22 cellular contexts compared by ENCODE assay signal in genomic region chr13:113485545-113485944, GRCh38.
"Had no signal": no experiment of that assay in that cellular context is flagged by ENCODE, and none has a peak within 500 bp of the region (broad histone marks: within the 10 kb centered on the region; RNA-seq: fewer than 3 reads in every experiment).

No MANE protein-coding gene starts in this region.

- H3K4me3 ChIP-seq: colonic mucosa, left lung, neural progenitor cell, ovary, sigmoid colon, spleen had no signal

- H3K4me2 ChIP-seq: neural progenitor cell had no signal

- H3K27me3 ChIP-seq: colonic mucosa, left lung, neural progenitor cell, ovary, sigmoid colon, spleen had no signal

- H3K27ac Mint-ChIP-seq: activated CD8-positive, alpha-beta T cell treated with anti-CD3 and anti-CD28 coated beads, Interleukin-2, amount 10 ng/mL, durations not matched to agents 7 days and 5 days; activated naive CD4-positive, alpha-beta T cell treated with anti-CD3 and anti-CD28 coated beads for 36 hours; neural progenitor cell; stimulated activated naive B cell treated with anti-CD40 and anti-IgM and Interleukin-4, amounts not matched to agents 10 μg/mL and 1 μg/mL and 100 μg/mL, for 72 hours; T-helper 2 cell treated with Interferon-gamma antibody and Interleukin-4, amounts not matched to agents 5 μg/mL and 100 μg/mL, for 36 hours had no signal

- H3K9me3 ChIP-seq: colonic mucosa, left lung, ovary, sigmoid colon, spleen had no signal

- H3K27ac ChIP-seq: colonic mucosa, epithelial cell of prostate, left lung, neural progenitor cell, ovary, spleen had no signal

- H3K27me3 Mint-ChIP-seq: central memory CD8-positive, alpha-beta T cell; naive thymus-derived CD4-positive, alpha-beta T cell; stimulated activated naive B cell treated with anti-CD40 and anti-IgM and Interleukin-4, amounts not matched to agents 10 μg/mL and 1 μg/mL and 100 μg/mL, for 72 hours had no signal

- DNase-seq: activated CD4-positive, alpha-beta T cell treated with anti-CD3 and anti-CD28 coated beads for 48 hours; activated CD8-positive, alpha-beta memory T cell treated with anti-CD3 and anti-CD28 coated beads, Interleukin-2, amount 50 U/mL, for 4 hours; activated CD8-positive, alpha-beta T cell treated with anti-CD3 and anti-CD28 coated beads, Interleukin-2, amount 10 ng/mL, durations not matched to agents 7 days and 5 days; activated naive CD4-positive, alpha-beta T cell treated with anti-CD3 and anti-CD28 coated beads for 36 hours; activated T-cell treated with anti-CD3 and anti-CD28 coated beads, Interleukin-2, amount 50 U/mL, for 4 hours; anterior cingulate cortex; colonic mucosa; endodermal cell; foreskin fibroblast; kidney; left lung; naive thymus-derived CD4-positive, alpha-beta T cell; ovary; sigmoid colon; spleen; stimulated activated CD4-positive, alpha-beta T cell treated with anti-CD3 and anti-CD28 coated beads, Interleukin-4, amount 100 ng/mL, for 4 hours; stimulated activated naive B cell treated with anti-CD40 and anti-IgM and Interleukin-4, amounts not matched to agents 10 μg/mL and 1 μg/mL and 100 μg/mL, for 72 hours had no signal

- H2AFZ ChIP-seq: neural progenitor cell had no signal

- ATAC-seq: activated CD8-positive, alpha-beta T cell treated with anti-CD3 and anti-CD28 coated beads, Interleukin-2, amount 10 ng/mL, durations not matched to agents 7 days and 5 days; activated T-cell treated with anti-CD3 and anti-CD28 coated beads, Interleukin-2, amount 50 U/mL, for 4 hours; left lung; naive thymus-derived CD4-positive, alpha-beta T cell; stimulated activated naive B cell treated with anti-CD40 and anti-IgM and Interleukin-4, amounts not matched to agents 10 μg/mL and 1 μg/mL and 100 μg/mL, for 72 hours had no signal

- H3K4me3 Mint-ChIP-seq: activated CD8-positive, alpha-beta T cell treated with anti-CD3 and anti-CD28 coated beads, Interleukin-2, amount 10 ng/mL, durations not matched to agents 7 days and 5 days; activated naive CD4-positive, alpha-beta T cell treated with anti-CD3 and anti-CD28 coated beads for 36 hours; activated T-cell treated with anti-CD3 and anti-CD28 coated beads, Interleukin-2, amount 50 U/mL, for 4 hours; brain; central memory CD8-positive, alpha-beta T cell; endodermal cell; naive thymus-derived CD4-positive, alpha-beta T cell; neural progenitor cell; stimulated activated naive B cell treated with anti-CD40 and anti-IgM and Interleukin-4, amounts not matched to agents 10 μg/mL and 1 μg/mL and 100 μg/mL, for 72 hours; T-helper 2 cell treated with Interferon-gamma antibody and Interleukin-4, amounts not matched to agents 5 μg/mL and 100 μg/mL, for 36 hours had no signal

- H3K9me3 Mint-ChIP-seq: activated naive CD4-positive, alpha-beta T cell treated with anti-CD3 and anti-CD28 coated beads for 36 hours; activated T-cell treated with anti-CD3 and anti-CD28 coated beads, Interleukin-2, amount 50 U/mL, for 4 hours; brain; central memory CD8-positive, alpha-beta T cell; endodermal cell; naive thymus-derived CD4-positive, alpha-beta T cell; neural progenitor cell; stimulated activated naive B cell treated with anti-CD40 and anti-IgM and Interleukin-4, amounts not matched to agents 10 μg/mL and 1 μg/mL and 100 μg/mL, for 72 hours; T-helper 2 cell treated with Interferon-gamma antibody and Interleukin-4, amounts not matched to agents 5 μg/mL and 100 μg/mL, for 36 hours had no signal

- H3K9ac ChIP-seq: neural progenitor cell had no signal

- H3K36me3 ChIP-seq: colonic mucosa, neural progenitor cell, ovary, sigmoid colon had no signal
